1 cellular context compared by ENCODE assay signal in the genomic region with DNA sequence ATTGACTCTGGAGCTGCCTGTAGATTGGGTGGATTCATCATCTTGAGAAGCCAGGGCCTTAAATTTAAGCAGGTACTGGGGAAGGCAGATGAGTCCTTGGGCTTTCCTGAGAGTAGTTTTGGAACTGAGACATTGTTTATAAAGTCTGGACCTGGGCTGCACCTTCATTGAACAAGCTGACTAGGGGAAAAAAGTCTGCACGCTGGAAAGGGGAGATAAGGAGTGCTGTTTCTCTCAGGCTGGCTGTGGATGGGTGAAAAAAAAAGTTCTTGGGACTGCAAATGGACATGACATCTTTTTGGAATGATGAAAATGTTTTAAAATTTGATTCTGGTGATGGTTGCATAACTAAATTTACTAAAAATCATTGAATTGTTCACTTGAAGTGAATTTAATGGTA.
TF ChIP-seq lines count a peak whose summit lies in the region.

No MANE protein-coding gene starts in this region.

TF ChIP-seq in K562, 482 proteins besides CTCF, POLR2A, EP300 and RAD21:
- TF ChIP-seq BDP1 (IDR thresholded peaks at IDR 0.05; ENCODE audit: insufficient read depth, insufficient read length) (no peak), TAL1 (IDR thresholded peaks at IDR 0.05) (peak; percentile 65; the same call in 1 of the 2 replicates), ZNF316 (IDR thresholded peaks at IDR 0.05) (peak; percentile 93), TEAD4 (IDR thresholded peaks at IDR 0.05; ENCODE audit: low read length) (peak; percentile 15; the same call in 1 of the 2 replicates), TEAD4 (CRISPR knock-in tag; IDR thresholded peaks at IDR 0.05; ENCODE audit: borderline replicate concordance) (no peak), KLF6 (CRISPR knock-in tag; IDR thresholded peaks at IDR 0.05; ENCODE audit: borderline replicate concordance) (no peak), HDAC2 (IDR thresholded peaks at IDR 0.05) (0 out of 2 replicates have a peak, but pooled peaks have one; percentile 27), CBFA2T2 (conservative IDR thresholded peaks at IDR 0.05) (peak; percentile 45), MAFF (IDR thresholded peaks at IDR 0.05; ENCODE audit: low read length) (peak; percentile 62), EHMT2 (IDR thresholded peaks at IDR 0.05) (no peak), DPF2 (IDR thresholded peaks at IDR 0.05) (peak; percentile 68), TCF3 (CRISPR knock-in tag; IDR thresholded peaks at IDR 0.05) (peak; percentile 70), ILK (tag; IDR thresholded peaks at IDR 0.05; ENCODE audit: borderline replicate concordance, low read depth) (no peak), FOXK2 (conservative IDR thresholded peaks at IDR 0.05 in 1 of 2, IDR thresholded peaks at IDR 0.05 in 1 of 2; ENCODE audit: low read depth in 2 of 2) (peak in 1 of 2 experiments; percentile 53; a peak in 1 of 4 replicates), HDAC1 (IDR thresholded peaks at IDR 0.05) (0 out of 4 replicates have a peak, but pooled peaks of 1 of the 2 experiments have one; percentile 40), ARID1B (IDR thresholded peaks at IDR 0.05) (peak; percentile 76), CREB1 (IDR thresholded peaks at IDR 0.05) (no peak), CREB1 (CRISPR knock-in tag; IDR thresholded peaks at IDR 0.05) (0 out of 2 replicates have a peak, but pooled peaks have one; percentile 25), C11orf30 (IDR thresholded peaks at IDR 0.05; ENCODE audit: low read depth) (peak; percentile 88), SMARCA4 (IDR thresholded peaks at IDR 0.05) (peak; percentile 68), CBFA2T3 (IDR thresholded peaks at IDR 0.05) (peak; percentile 65), ZNF384 (IDR thresholded peaks at IDR 0.05; ENCODE audit: low read depth, low read length) (peak; percentile 78), MAFG (tag; conservative IDR thresholded peaks at IDR 0.05) (peak; percentile 76), MAFK (IDR thresholded peaks at IDR 0.05; ENCODE audit: low read length) (peak; percentile 58; the same call in 1 of the 2 replicates), MTA2 (IDR thresholded peaks at IDR 0.05; ENCODE audit: low read depth) (peak; percentile 50; the same call in 1 of the 2 replicates), ZNF551 (CRISPR knock-in tag; IDR thresholded peaks at IDR 0.05) (no peak), NUFIP1 (IDR thresholded peaks at IDR 0.05; ENCODE audit: partially characterized antibody) (no peak)
- TF ChIP-seq, protein P1, sequence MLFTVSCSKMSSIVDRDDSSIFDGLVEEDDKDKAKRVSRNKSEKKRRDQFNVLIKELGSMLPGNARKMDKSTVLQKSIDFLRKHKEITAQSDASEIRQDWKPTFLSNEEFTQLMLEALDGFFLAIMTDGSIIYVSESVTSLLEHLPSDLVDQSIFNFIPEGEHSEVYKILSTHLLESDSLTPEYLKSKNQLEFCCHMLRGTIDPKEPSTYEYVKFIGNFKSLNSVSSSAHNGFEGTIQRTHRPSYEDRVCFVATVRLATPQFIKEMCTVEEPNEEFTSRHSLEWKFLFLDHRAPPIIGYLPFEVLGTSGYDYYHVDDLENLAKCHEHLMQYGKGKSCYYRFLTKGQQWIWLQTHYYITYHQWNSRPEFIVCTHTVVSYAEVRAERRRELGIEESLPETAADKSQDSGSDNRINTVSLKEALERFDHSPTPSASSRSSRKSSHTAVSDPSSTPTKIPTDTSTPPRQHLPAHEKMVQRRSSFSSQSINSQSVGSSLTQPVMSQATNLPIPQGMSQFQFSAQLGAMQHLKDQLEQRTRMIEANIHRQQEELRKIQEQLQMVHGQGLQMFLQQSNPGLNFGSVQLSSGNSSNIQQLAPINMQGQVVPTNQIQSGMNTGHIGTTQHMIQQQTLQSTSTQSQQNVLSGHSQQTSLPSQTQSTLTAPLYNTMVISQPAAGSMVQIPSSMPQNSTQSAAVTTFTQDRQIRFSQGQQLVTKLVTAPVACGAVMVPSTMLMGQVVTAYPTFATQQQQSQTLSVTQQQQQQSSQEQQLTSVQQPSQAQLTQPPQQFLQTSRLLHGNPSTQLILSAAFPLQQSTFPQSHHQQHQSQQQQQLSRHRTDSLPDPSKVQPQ (CRISPR knock-in tag; IDR thresholded peaks at IDR 0.05; ENCODE audit: borderline replicate concordance): no peak
